Comparison of ENCODE assay signal across 12 cellular contexts in the genomic region with DNA sequence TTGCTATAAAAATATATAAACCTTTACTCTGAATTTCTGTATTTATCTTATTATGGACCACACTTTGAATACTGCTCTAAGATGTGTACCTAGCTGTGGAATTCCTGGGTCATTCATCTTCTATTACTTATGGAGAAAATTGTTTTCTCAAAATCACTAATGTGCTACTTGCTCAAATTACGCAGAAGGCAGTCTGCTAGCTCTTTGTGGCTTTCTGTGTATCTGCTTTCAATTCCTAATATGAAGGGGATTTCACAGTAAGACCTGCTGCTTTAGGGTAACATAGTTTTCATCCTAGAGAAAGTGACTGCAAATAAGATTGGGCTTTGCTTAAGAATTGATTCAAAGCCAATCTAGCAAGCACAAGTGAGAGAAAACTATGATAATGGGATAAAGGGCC.
DNase-seq lines count a peak whose midpoint lies in the region; ATAC-seq and TF ChIP-seq lines count a peak whose summit lies in the region.
"Had no signal": no experiment of that assay in that cellular context is flagged by ENCODE, and none has a peak within 500 bp of the region (broad histone marks: within the 10 kb centered on the region; RNA-seq: fewer than 3 reads in every experiment).

No MANE protein-coding gene starts in this region.

- no peaks in the 10 kb centered on the region for H3K36me3 ChIP-seq in brain microvascular endothelial cell (replicated peaks)
- H3K36me3 ChIP-seq: transverse colon had no signal

- peak overlapping the region; percentile 48 for H3K4me3 Mint-ChIP-seq in T-helper 2 cell treated with Interferon-gamma antibody and Interleukin-4, amounts not matched to agents 5 μg/mL and 100 μg/mL, for 36 hours

- no peaks in the 10 kb centered on the region for H3K27me3 Mint-ChIP-seq in T-helper 2 cell treated with Interferon-gamma antibody and Interleukin-4, amounts not matched to agents 5 μg/mL and 100 μg/mL, for 36 hours (ENCODE audit: low read depth)

- no peaks in the 10 kb centered on the region for H3K9me3 Mint-ChIP-seq in T-helper 2 cell treated with Interferon-gamma antibody and Interleukin-4, amounts not matched to agents 5 μg/mL and 100 μg/mL, for 36 hours

- no peaks in the 10 kb centered on the region for H3K27me3 ChIP-seq in brain microvascular endothelial cell (replicated peaks)
- H3K27me3 ChIP-seq: transverse colon had no signal

- DNase-seq in G401 (ENCODE audit: low spot score) (peak; percentile 37), NCI-H1417 (lab: John Stamatoyannopoulos, UW) (no peak), activated gamma-delta T cell (lab: John Stamatoyannopoulos, UW) (no peak), brain microvascular endothelial cell (no peak)
- DNase-seq in T-helper 2 cell treated with Interferon-gamma antibody and Interleukin-4, amounts not matched to agents 5 μg/mL and 100 μg/mL, for 36 hours (ENCODE audit: low spot score) = peak; percentile 35
- DNase-seq: activated CD4-positive, alpha-beta T cell treated with anti-CD3 and anti-CD28 coated beads for 48 hours; Caco-2; transverse colon had no signal

- peak overlapping the region; percentile 89 for H3K27ac Mint-ChIP-seq in T-helper 2 cell treated with Interferon-gamma antibody and Interleukin-4, amounts not matched to agents 5 μg/mL and 100 μg/mL, for 36 hours

- peak; percentile 63 for ATAC-seq in GM19035 (IDR thresholded peaks at IDR 0.05; ENCODE audit: unreplicated experiment)
- ATAC-seq in HG02885 (IDR thresholded peaks at IDR 0.05; ENCODE audit: poor library complexity, unreplicated experiment) = peak; percentile 59
- ATAC-seq in GM19455 (IDR thresholded peaks at IDR 0.05; ENCODE audit: unreplicated experiment) = no peak
- ATAC-seq: K562 had no signal

- no peak overlapping the region for H3K27ac ChIP-seq in brain microvascular endothelial cell

- H3K4me1 Mint-ChIP-seq in T-helper 2 cell treated with Interferon-gamma antibody and Interleukin-4, amounts not matched to agents 5 μg/mL and 100 μg/mL, for 36 hours (ENCODE audit: low read depth) = peaks cover 50% of the 10 kb centered on the region

- peaks cover 19% of the 10 kb centered on the region for H3K36me3 Mint-ChIP-seq in T-helper 2 cell treated with Interferon-gamma antibody and Interleukin-4, amounts not matched to agents 5 μg/mL and 100 μg/mL, for 36 hours (ENCODE audit: low read depth)

- in situ Hi-C loops in G401 (cut with HindIII; ENCODE audit: low sequenced_read_pairs) (no loop called here), brain microvascular endothelial cell (cut with HindIII; ENCODE audit: low pct_ligation_motif_present, low sequenced_read_pairs) (no loop called here)

- H3K4me3 ChIP-seq in brain microvascular endothelial cell (ENCODE audit: low read depth, low read length) = no peak overlapping the region
- H3K4me3 ChIP-seq: K562, transverse colon had no signal

- TF ChIP-seq CTCF in brain microvascular endothelial cell (IDR thresholded peaks at IDR 0.05; ENCODE audit: low read depth, low read length, missing control alignments) = no peak

Comparison
In these comparisons a context has a peak if more than half of its experiments do, and no peak if none do; other contexts are left out.
1. DNase-seq: peak in G401 (single experiment) and T-helper 2 cell treated with Interferon-gamma antibody and Interleukin-4, amounts not matched to agents 5 μg/mL and 100 μg/mL, for 36 hours (single experiment); none in NCI-H1417 (0 of 3), activated gamma-delta T cell (single experiment) and brain microvascular endothelial cell (single experiment).